Comparison of ENCODE assay signal across 8 cellular contexts in the genomic region with DNA sequence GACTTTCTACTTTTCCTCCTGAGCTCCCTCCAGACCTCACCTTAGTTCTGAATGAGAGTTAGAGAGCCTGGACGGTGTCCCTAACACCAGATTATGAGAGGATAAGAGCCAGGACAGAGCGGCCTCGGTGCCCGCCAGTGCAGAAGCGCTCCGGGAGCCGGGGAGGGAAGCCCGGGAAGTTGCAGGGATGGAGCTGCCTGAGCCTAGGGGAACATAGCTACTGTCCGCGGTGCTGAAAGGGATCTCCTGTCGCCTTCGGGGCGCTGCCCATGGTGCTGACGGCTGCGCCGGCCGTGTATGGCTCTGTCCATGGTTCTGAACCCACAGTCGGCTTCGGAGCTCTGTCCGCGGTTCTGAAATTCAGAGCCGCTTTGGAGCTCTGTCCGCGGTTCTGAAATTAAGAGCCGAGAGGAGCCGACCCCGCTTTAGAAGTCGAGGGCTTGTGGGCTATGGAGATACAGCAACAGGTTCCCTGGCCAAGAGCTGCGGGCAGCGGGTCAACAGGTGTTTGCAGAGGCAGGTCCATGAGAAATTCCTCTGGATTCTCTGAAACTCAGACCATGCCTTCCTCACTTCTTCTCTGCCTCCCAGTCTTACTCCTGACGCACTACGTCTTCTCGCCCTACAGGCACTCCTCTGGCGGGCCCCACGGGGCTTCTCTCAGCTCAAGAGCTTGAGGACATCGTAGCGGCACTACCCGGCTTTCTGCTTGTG. TPM values are rescaled to one million over a fixed set of nuclear protein-coding genes. Genes with fewer than 3 reads are reported as not detected.
DNase-seq lines count a peak whose midpoint lies in the region; ATAC-seq, FAIRE-seq and TF ChIP-seq lines count a peak whose summit lies in the region.

No MANE protein-coding gene starts in this region.

- H3K27ac Mint-ChIP-seq in progenitor cell of endocrine pancreas: no peak overlapping the region

- WGBS in adrenal gland, 4 donors: 10 to 18% (median 14%) methylated on average over 21 to 38 of the region's 38 CpGs

- no peaks in the 10 kb centered on the region for H3K27me3 ChIP-seq in adrenal gland

- peak; percentile 93 for DNase-seq in GM03348 (ENCODE audit: low spot score)
- DNase-seq in HTR-8/SVneo (ENCODE audit: insufficient read length, low spot score): peak; percentile 96
- DNase-seq in T-helper 2 cell: peak; percentile 71 to 81 (median 77)
- DNase-seq in adrenal gland: peak; percentile 90 to 96 (median 93)
- DNase-seq in cardiac septum (ENCODE audit: low spot score): peak; percentile 92
- peak; percentile 95 for DNase-seq in progenitor cell of endocrine pancreas (ENCODE audit: low spot score, unreplicated experiment)
- peak; percentile 92 for DNase-seq in ureter (ENCODE audit: low spot score)

- H3K9me3 Mint-ChIP-seq in progenitor cell of endocrine pancreas (ENCODE audit: low read depth): no peaks in the 10 kb centered on the region

- no peak overlapping the region for H3K27ac ChIP-seq in adrenal gland

- peaks cover 0 to 8% of the 10 kb centered on the region in 2 donors for H3K4me1 ChIP-seq in adrenal gland (replicated peaks in 1 of 2)

- no peaks in the 10 kb centered on the region for H3K4me1 Mint-ChIP-seq in progenitor cell of endocrine pancreas (ENCODE audit: low read depth)

- H3K4me3 ChIP-seq in adrenal gland: no peak overlapping the region

- no peaks in the 10 kb centered on the region for H3K36me3 Mint-ChIP-seq in progenitor cell of endocrine pancreas (ENCODE audit: insufficient read depth)

- H3K27me3 Mint-ChIP-seq in progenitor cell of endocrine pancreas: peaks cover 46% of the 10 kb centered on the region

- no peak for ATAC-seq in HG02763 (IDR thresholded peaks at IDR 0.05; ENCODE audit: unreplicated experiment)

- intact Hi-C loops in adrenal gland (cut with DNase I) (no loop called here), cardiac septum (cut with DNase I) (no loop called here)

- peak; percentile 99 for FAIRE-seq in HTR-8/SVneo (lab: Jason Lieb, UNC)

- no peak overlapping the region for H3K4me3 Mint-ChIP-seq in progenitor cell of endocrine pancreas (ENCODE audit: low read depth)

- TF ChIP-seq POLR2A in adrenal gland (IDR thresholded peaks at IDR 0.05): no peak

- TF ChIP-seq CTCF in adrenal gland (IDR thresholded peaks at IDR 0.05) (no peak), progenitor cell of endocrine pancreas (IDR thresholded peaks at IDR 0.05; ENCODE audit: unreplicated experiment) (no peak)

- no peaks in the 10 kb centered on the region for H3K9me3 ChIP-seq in adrenal gland (replicated peaks in 1 of 3)

- no peaks in the 10 kb centered on the region for H3K36me3 ChIP-seq in adrenal gland (replicated peaks in 1 of 2)

RNA-seq across cellular contexts. Expression of a gene that starts 0.8 kb away (rescaled TPM):
- under 1 TPM in 2 of 8 donors, not detected in 6; 0.47 to 0.55 TPM for total RNA-seq in adrenal gland
- under 1 TPM; 0.24 to 0.72 (median 0.26) TPM for polyA plus RNA-seq in adrenal gland
- not detected for total RNA-seq in cardiac septum
- not detected in 2 replicates for total RNA-seq in progenitor cell of endocrine pancreas
- 1.2 TPM for total RNA-seq in ureter

RNA-seq across cellular contexts. Expression of a gene that starts 17.0 kb away (rescaled TPM):
- 10 to 100 TPM; 27.7 to 42.2 (median 32.7) TPM for total RNA-seq in adrenal gland
- polyA plus RNA-seq in adrenal gland: 10 to 100 TPM; 22.3 to 40.6 (median 27.3) TPM
- 40.3 TPM for total RNA-seq in cardiac septum
- 54.3 and 59.1 TPM in 2 replicates for total RNA-seq in progenitor cell of endocrine pancreas
- 47.0 TPM for total RNA-seq in ureter

RNA-seq across cellular contexts. Expression of a gene that starts 45.1 kb away (rescaled TPM):
- total RNA-seq in adrenal gland (10 to 100 TPM; 15.2 to 34.3 (median 21.8) TPM), cardiac septum (7.7 TPM), progenitor cell of endocrine pancreas (16.9 and 17.8 TPM in 2 replicates), ureter (11.0 TPM)
- 10 to 100 TPM in 2 of 3 donors, 1 to 10 TPM in 1; 6.4 to 24.5 (median 13.0) TPM for polyA plus RNA-seq in adrenal gland

RNA-seq across cellular contexts. Expression of a gene that starts 50.1 kb away (rescaled TPM):
- total RNA-seq in adrenal gland: 1 to 10 TPM in 5 of 8 donors, under 1 TPM in 2, not detected in 1; 0.84 to 2.3 (median 1.1) TPM
- 1 to 10 TPM in 2 of 3 donors, under 1 TPM in 1; 0.48 to 4.7 (median 4.5) TPM for polyA plus RNA-seq in adrenal gland
- total RNA-seq in cardiac septum: 8.8 TPM
- total RNA-seq in progenitor cell of endocrine pancreas: 35.6 and 38.2 TPM in 2 replicates
- total RNA-seq in ureter: 13.0 TPM

RNA-seq across cellular contexts. Expression of a gene that starts 58.6 kb away (rescaled TPM):
- total RNA-seq in adrenal gland (10 to 100 TPM; 25.5 to 52.2 (median 39.4) TPM), cardiac septum (13.2 TPM), progenitor cell of endocrine pancreas (78.7 and 79.7 TPM in 2 replicates), ureter (66.3 TPM)
- 10 to 100 TPM; 23.6 to 27.2 (median 24.3) TPM for polyA plus RNA-seq in adrenal gland
